24 cellular contexts compared by ENCODE assay signal in the genomic region with DNA sequence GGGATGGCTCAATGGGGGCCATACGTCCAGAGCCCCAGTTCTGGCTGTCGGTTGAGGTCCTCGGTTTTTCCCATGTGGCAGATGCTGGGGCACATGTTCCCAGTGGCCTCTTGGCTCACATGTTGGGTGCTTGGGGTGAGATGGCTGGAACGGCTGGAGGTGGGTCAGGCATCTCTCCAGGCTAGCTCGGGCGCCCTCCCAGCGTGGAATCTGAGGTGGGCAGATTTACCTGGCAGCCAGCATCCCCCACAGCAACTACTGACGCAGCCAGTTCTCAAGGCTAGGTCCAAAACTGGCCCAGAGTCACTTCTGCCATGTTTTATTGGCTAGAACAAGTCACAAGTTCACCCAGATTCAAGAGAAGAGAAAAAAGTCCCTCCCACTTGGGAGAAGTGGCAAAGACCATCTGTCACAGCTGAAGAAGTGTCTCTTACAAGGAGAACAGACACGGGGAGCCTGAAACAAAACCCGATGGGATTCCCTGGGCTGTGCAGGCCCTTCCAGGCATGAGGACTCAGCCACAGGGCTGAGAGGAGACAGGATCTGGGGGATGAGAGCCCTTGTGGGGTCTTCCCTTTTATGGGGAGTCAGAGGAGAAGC. TPM values are rescaled to one million over a fixed set of nuclear protein-coding genes. Genes with fewer than 3 reads are reported as not detected.
DNase-seq lines count a peak whose midpoint lies in the region; ATAC-seq, FAIRE-seq and TF ChIP-seq lines count a peak whose summit lies in the region.
"Had no signal": no experiment of that assay in that cellular context is flagged by ENCODE, and none has a peak within 500 bp of the region (broad histone marks: within the 10 kb centered on the region; RNA-seq: fewer than 3 reads in every experiment).

No MANE protein-coding gene starts in this region.

- TF ChIP-seq POLR2A in GM12878 (IDR thresholded peaks at IDR 0.05; ENCODE audit: low read depth, low read length), result no peak

- H3K36me3 ChIP-seq in H7 (replicated peaks; ENCODE audit: control insufficient read depth, insufficient read depth, low read length), result no peaks in the 10 kb centered on the region
- H3K36me3 ChIP-seq in GM12878 (ENCODE audit: control insufficient read depth in 2 of 2, insufficient read depth in 2 of 2, low read length in 1 of 2), result no peaks in the 10 kb centered on the region
- no peaks in the 10 kb centered on the region for H3K36me3 ChIP-seq in osteoblast (ENCODE audit: insufficient read depth, low read length)

- BruUV-seq in GM12878 (replicated peaks; lab: Mats Ljungman, UMichigan), result no TSS peak

- WGBS in GM12878 (ENCODE audit: insufficient coverage, insufficient replicate concordance, low lambda C conversion rate, missing lambda C conversion rate), result 41% methylated on average over 10 of the region's 10 CpGs

- no peaks in the 10 kb centered on the region for H3K79me2 ChIP-seq in GM12878 (ENCODE audit: control insufficient read depth, insufficient read depth, low read length)
- H3K79me2 ChIP-seq in osteoblast (ENCODE audit: insufficient read depth, low read length), result no peaks in the 10 kb centered on the region

- CTCF ChIA-PET in GM12878 (lab: Yijun Ruan, JAX), result interaction anchor here (1.1 kb wide), 1 partner anchor 85 kb away, joined by 3 read pairs; no protein-coding TSS in a partner anchor

- H3K4me2 ChIP-seq in GM12878 (ENCODE audit: control insufficient read depth, insufficient read depth) (no peak overlapping the region), osteoblast (ENCODE audit: insufficient read depth, low read length) (no peak overlapping the region)

- H4K20me1 ChIP-seq in GM12878 (ENCODE audit: control insufficient read depth, insufficient read depth), result no peaks in the 10 kb centered on the region
- H4K20me1 ChIP-seq in osteoblast (ENCODE audit: insufficient read depth, low read length), result no peaks in the 10 kb centered on the region

- TF ChIP-seq EP300 in GM12878 (IDR thresholded peaks at IDR 0.05; ENCODE audit: borderline replicate concordance in 1 of 2, control insufficient read depth in 1 of 2, low read depth in 2 of 2, low read length in 2 of 2), result no peak

- FAIRE-seq in GM12878 (lab: Jason Lieb, UNC), result no peak

- H3K9ac ChIP-seq in GM12878 (ENCODE audit: control insufficient read depth, insufficient read depth, low read length), result no peak overlapping the region

- no peaks in the 10 kb centered on the region for H3K4me1 ChIP-seq in GM12878 (ENCODE audit: control insufficient read depth, insufficient read depth, low read length)
- H3K4me1 ChIP-seq in osteoblast (ENCODE audit: insufficient read depth, low read length), result no peaks in the 10 kb centered on the region

- intact Hi-C loops in GM12878 (cut with micrococcal nuclease; ENCODE audit: unreplicated experiment), result no loop called here

- H3K27ac ChIP-seq in GM12878 (ENCODE audit: control insufficient read depth, insufficient read depth) (no peak overlapping the region), osteoblast (ENCODE audit: low read depth, low read length) (no peak overlapping the region)
- H3K27ac ChIP-seq: C4-2B, HL-60 had no signal

- no peaks in the 10 kb centered on the region for H3K9me3 ChIP-seq in GM12878 (replicated peaks; ENCODE audit: control insufficient read depth, insufficient read depth, low read length)
- H3K9me3 ChIP-seq in osteoblast (ENCODE audit: low read depth, low read length), result no peaks in the 10 kb centered on the region

- H3K4me3 ChIP-seq in H7 (ENCODE audit: insufficient read depth, low read depth, low read length) (no peak overlapping the region), GM12878 (no peak overlapping the region), osteoblast (ENCODE audit: insufficient read depth, low read length) (no peak overlapping the region)

- in situ Hi-C loops in GM12878 (cut with MboI), result no loop called here

- peak; percentile 50 for ATAC-seq in GM12878
- no peak for ATAC-seq in HG02970 (IDR thresholded peaks at IDR 0.05; ENCODE audit: low FRiP score, unreplicated experiment)

- RAD21 ChIA-PET in GM12878 (lab: Charles Lee; ENCODE audit: unreplicated experiment), result no interaction called here

- TF ChIP-seq RAD21 in GM12878 (IDR thresholded peaks at IDR 0.05; ENCODE audit: insufficient read depth, low read depth, low read length), result no peak

- POLR2A ChIA-PET in GM12878 (lab: Charles Lee), result no interaction called here

- peak; percentile 39 for DNase-seq in H7
- peak; percentile 92 for DNase-seq in NCI-H2171 treated with DMSO at 0.1 percent for 48 hours (lab: John Stamatoyannopoulos, UW)
- DNase-seq in GM12878 (ENCODE audit: low read depth, low spot score), result no peak
- peak; percentile 78 for DNase-seq in osteoblast (ENCODE audit: insufficient read length, low spot score, missing footprints)
- no peak for DNase-seq in NCI-H748 (lab: John Stamatoyannopoulos, UW; ENCODE audit: unreplicated experiment)
- DNase-seq in AG08396 (ENCODE audit: low spot score), result no peak
- DNase-seq: ACHN, AML-193, DMS153, GDM1, HCEC 1CT, NCI-H1105, NCI-H2081, NCI-H345, NCI-H748 treated with DMSO at 0.1 percent for 48 hours, RPMI8226, SHP77 treated with DMSO at 0.1 percent for 48 hours, T-helper 1 cell had no signal

- H2AFZ ChIP-seq in GM12878 (ENCODE audit: control insufficient read depth, low read depth, low read length) (no peak overlapping the region), osteoblast (ENCODE audit: low read length) (no peak overlapping the region)

- no peaks in the 10 kb centered on the region for H3K27me3 ChIP-seq in H7 (ENCODE audit: control insufficient read depth, insufficient read depth, low read length)
- peaks cover 0 to 1% of the 10 kb centered on the region in 2 experiments; a peak in 3 of 4 replicates for H3K27me3 ChIP-seq in GM12878 (replicated peaks in 1 of 2; ENCODE audit: control insufficient read depth in 2 of 2, insufficient read depth in 2 of 2, low read length in 1 of 2)
- H3K27me3 ChIP-seq in osteoblast (ENCODE audit: insufficient read depth, low read length), result peaks cover 12% of the 10 kb centered on the region

- TF ChIP-seq CTCF in GM12878 (IDR thresholded peaks at IDR 0.05 in 2 of 3, conservative IDR thresholded peaks at IDR 0.05 in 1 of 3; ENCODE audit: control insufficient read depth in 2 of 3, extremely low read depth in 1 of 3, insufficient read depth in 1 of 3, low read depth in 3 of 3, low read length in 3 of 3) (no peak), osteoblast (IDR thresholded peaks at IDR 0.05; ENCODE audit: extremely low read depth, low read depth, low read length) (no peak)

- SMC1A ChIA-PET in GM12878 (lab: Charles Lee; ENCODE audit: uncharacterized antibody, unreplicated experiment), result no interaction called here

RNA-seq across cellular contexts. Expression of a gene that starts 15.2 kb away (rescaled TPM):
- total RNA-seq in H7 (2014; rRNA removed; shearing (Covaris generic)), result 4.6 and 7.6 TPM in 2 replicates
- 0.52 TPM in 1 of 2 replicates, not detected in the other for total RNA-seq in GM12878 (2013; cell fraction: nucleolus; rRNA removed)
- total RNA-seq in GM12878 (2014; rRNA removed) (not detected in 2 replicates), GM12878 (2014; rRNA removed; fragmentation: Illumina TruSeq; extraction: Trizol) (not detected in 2 replicates), GM12878 (2021) (0.08 and 0.46 TPM in 2 replicates), osteoblast (10.1 and 17.7 TPM in 2 replicates)
- not detected for polyA plus RNA-seq in GM12878 (2011; ENCODE audit: low read depth)
- polyA plus RNA-seq in GM12878 (2011; rRNA removed) (not detected in 2 replicates), GM12878 (2014; fragmentation: Illumina TruSeq; extraction: Trizol) (not detected in 2 replicates), GM12878 (2014; fragmentation: Nextera tagmentation; extraction: Ambion mirVana) (not detected), GM12878 (2014; rRNA removed) (0.03 TPM in 1 of 2 replicates, not detected in the other), GM12878 (2016; fragmentation: Nextera tagmentation; extraction: Ambion mirVana) (not detected)
- polyA plus RNA-seq in GM12878 (2011; cell fraction: cytosol; rRNA removed), result not detected in 2 replicates
- polyA plus RNA-seq in GM12878 (2011; cell fraction: nucleus; rRNA removed), result 0.10 TPM in 1 of 2 replicates, not detected in the other
- 0.22 TPM in 1 of 2 replicates, not detected in the other for polyA plus RNA-seq in GM12878 (2012)
- polyA minus RNA-seq in GM12878 (2011; rRNA and poly(A)+ RNA removed), result not detected in 2 replicates
- not detected in 2 replicates for polyA minus RNA-seq in GM12878 (2011; cell fraction: cytosol; rRNA and poly(A)+ RNA removed)
- polyA minus RNA-seq in GM12878 (2011; cell fraction: nucleus; rRNA and poly(A)+ RNA removed), result not detected in 2 replicates
- total RNA-seq: HT1080 had no signal

RNA-seq across cellular contexts. Expression of a gene that starts 31.1 kb away (rescaled TPM):
- 1.5 and 1.6 TPM in 2 replicates for total RNA-seq in H7 (2014; rRNA removed; shearing (Covaris generic))
- total RNA-seq in GM12878 (2013; cell fraction: nucleolus; rRNA removed), result not detected in 2 replicates
- total RNA-seq in GM12878 (2014; rRNA removed), result not detected in 2 replicates
- not detected in 2 replicates for total RNA-seq in GM12878 (2014; rRNA removed; fragmentation: Illumina TruSeq; extraction: Trizol)
- not detected in 2 replicates for total RNA-seq in GM12878 (2021)
- polyA plus RNA-seq in GM12878 (2011; ENCODE audit: low read depth), result not detected
- not detected in 2 replicates for polyA plus RNA-seq in GM12878 (2011; rRNA removed)
- polyA plus RNA-seq in GM12878 (2011; cell fraction: cytosol; rRNA removed), result not detected in 2 replicates
- not detected in 2 replicates for polyA plus RNA-seq in GM12878 (2011; cell fraction: nucleus; rRNA removed)
- not detected in 2 replicates for polyA plus RNA-seq in GM12878 (2012)
- polyA plus RNA-seq in GM12878 (2014; fragmentation: Illumina TruSeq; extraction: Trizol), result not detected in 2 replicates
- polyA plus RNA-seq in GM12878 (2014; fragmentation: Nextera tagmentation; extraction: Ambion mirVana), result not detected
- polyA plus RNA-seq in GM12878 (2014; rRNA removed), result not detected in 2 replicates
- not detected for polyA plus RNA-seq in GM12878 (2016; fragmentation: Nextera tagmentation; extraction: Ambion mirVana)
- not detected in 2 replicates for polyA minus RNA-seq in GM12878 (2011; rRNA and poly(A)+ RNA removed)
- polyA minus RNA-seq in GM12878 (2011; cell fraction: cytosol; rRNA and poly(A)+ RNA removed), result not detected in 2 replicates
- not detected in 2 replicates for polyA minus RNA-seq in GM12878 (2011; cell fraction: nucleus; rRNA and poly(A)+ RNA removed)
- total RNA-seq in osteoblast, result not detected in 2 replicates
- total RNA-seq: Daoy, HT1080 had no signal
- polyA plus RNA-seq: IgD-negative memory B cell had no signal

RNA-seq across cellular contexts. Expression of a gene that starts 46.0 kb away (rescaled TPM):
- 29.1 and 34.5 TPM in 2 replicates for total RNA-seq in H7 (2014; rRNA removed; shearing (Covaris generic))
- 4.3 and 9.8 TPM in 2 replicates for total RNA-seq in GM12878 (2013; cell fraction: nucleolus; rRNA removed)
- 2.8 and 2.9 TPM in 2 replicates for total RNA-seq in GM12878 (2014; rRNA removed)
- total RNA-seq in GM12878 (2014; rRNA removed; fragmentation: Illumina TruSeq; extraction: Trizol), result 1.4 and 1.6 TPM in 2 replicates
- 3.3 and 4.2 TPM in 2 replicates for total RNA-seq in GM12878 (2021)
- 1.7 TPM for polyA plus RNA-seq in GM12878 (2011; ENCODE audit: low read depth)
- 1.1 and 1.9 TPM in 2 replicates for polyA plus RNA-seq in GM12878 (2011; rRNA removed)
- polyA plus RNA-seq in GM12878 (2011; cell fraction: cytosol; rRNA removed), result 1.9 and 2.6 TPM in 2 replicates
- 1.8 and 2.1 TPM in 2 replicates for polyA plus RNA-seq in GM12878 (2011; cell fraction: nucleus; rRNA removed)
- 2.1 and 3.6 TPM in 2 replicates for polyA plus RNA-seq in GM12878 (2012)
- 1.3 and 2.0 TPM in 2 replicates for polyA plus RNA-seq in GM12878 (2014; fragmentation: Illumina TruSeq; extraction: Trizol)
- polyA plus RNA-seq in GM12878 (2014; fragmentation: Nextera tagmentation; extraction: Ambion mirVana), result under 1 TPM; 0.52 to 0.93 TPM
- polyA plus RNA-seq in GM12878 (2014; rRNA removed), result 4.8 and 6.9 TPM in 2 replicates
- 1 to 10 TPM; 3.3 TPM for polyA plus RNA-seq in GM12878 (2016; fragmentation: Nextera tagmentation; extraction: Ambion mirVana)
- 2.6 and 2.7 TPM in 2 replicates for polyA minus RNA-seq in GM12878 (2011; rRNA and poly(A)+ RNA removed)
- polyA minus RNA-seq in GM12878 (2011; cell fraction: cytosol; rRNA and poly(A)+ RNA removed), result 0.62 and 0.94 TPM in 2 replicates
- polyA minus RNA-seq in GM12878 (2011; cell fraction: nucleus; rRNA and poly(A)+ RNA removed), result 0.85 and 2.2 TPM in 2 replicates
- 32.2 and 33.6 TPM in 2 replicates for total RNA-seq in osteoblast

RNA-seq across cellular contexts. Expression of a gene that starts 58.2 kb away (rescaled TPM):
- 60.8 and 68.2 TPM in 2 replicates for total RNA-seq in H7 (2014; rRNA removed; shearing (Covaris generic))
- 35.0 and 38.8 TPM in 2 replicates for total RNA-seq in GM12878 (2013; cell fraction: nucleolus; rRNA removed)
- total RNA-seq in GM12878 (2014; rRNA removed) (36.6 and 37.0 TPM in 2 replicates), GM12878 (2014; rRNA removed; fragmentation: Illumina TruSeq; extraction: Trizol) (29.1 and 29.3 TPM in 2 replicates), GM12878 (2021) (99.8 and 103 TPM in 2 replicates), osteoblast (23.3 and 24.6 TPM in 2 replicates)
- polyA plus RNA-seq in GM12878 (2011; ENCODE audit: low read depth), result 25.8 TPM
- polyA plus RNA-seq in GM12878 (2011; rRNA removed) (45.5 and 60.7 TPM in 2 replicates), GM12878 (2014; fragmentation: Illumina TruSeq; extraction: Trizol) (65.4 and 67.5 TPM in 2 replicates), GM12878 (2014; fragmentation: Nextera tagmentation; extraction: Ambion mirVana) (10 to 100 TPM; 27.0 to 27.4 TPM), GM12878 (2014; rRNA removed) (48.3 and 52.4 TPM in 2 replicates), GM12878 (2016; fragmentation: Nextera tagmentation; extraction: Ambion mirVana) (10 to 100 TPM; 76.5 to 85.0 TPM)
- polyA plus RNA-seq in GM12878 (2011; cell fraction: cytosol; rRNA removed), result 63.9 and 76.2 TPM in 2 replicates
- polyA plus RNA-seq in GM12878 (2011; cell fraction: nucleus; rRNA removed), result 56.8 and 74.2 TPM in 2 replicates
- polyA plus RNA-seq in GM12878 (2012), result 50.9 and 57.4 TPM in 2 replicates
- polyA minus RNA-seq in GM12878 (2011; rRNA and poly(A)+ RNA removed), result 99.0 and 105 TPM in 2 replicates
- 29.0 and 35.1 TPM in 2 replicates for polyA minus RNA-seq in GM12878 (2011; cell fraction: cytosol; rRNA and poly(A)+ RNA removed)
- polyA minus RNA-seq in GM12878 (2011; cell fraction: nucleus; rRNA and poly(A)+ RNA removed), result 12.7 and 19.8 TPM in 2 replicates

Comparison
In these comparisons a context has a peak if more than half of its experiments do, and no peak if none do; other contexts are left out.
1. DNase-seq: peak in H7 (single experiment), NCI-H2171 treated with DMSO at 0.1 percent for 48 hours (single experiment) and osteoblast (single experiment); none in GM12878 (single experiment), NCI-H748 (single experiment) and AG08396 (single experiment).